ENCODE assay signal across 2 cellular contexts in the genomic region with DNA sequence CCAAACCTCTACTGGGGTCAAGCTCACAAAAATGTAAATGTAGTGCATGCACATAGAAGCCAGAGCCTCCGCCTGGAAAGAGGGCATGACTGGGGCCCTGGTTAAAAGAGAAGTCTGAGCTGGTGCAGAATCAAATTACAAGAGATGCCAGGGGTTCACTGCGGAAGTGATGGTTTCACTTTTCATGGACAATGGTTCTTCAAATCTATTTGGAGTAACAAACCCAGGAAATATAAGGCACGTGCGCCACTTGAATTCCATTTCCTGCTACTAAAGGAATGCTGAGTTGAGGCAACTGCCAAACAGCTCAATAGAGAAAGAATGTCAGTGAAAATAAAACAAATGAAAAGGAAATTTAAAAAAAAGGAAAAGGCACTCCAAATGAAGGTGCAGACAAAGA.
TF ChIP-seq lines count a peak whose summit lies in the region.

No MANE protein-coding gene starts in this region.

TF ChIP-seq in SK-N-SH treated with all-trans-retinoic acid at 6 μM for 48 hours, 23 proteins besides CTCF, POLR2A, EP300 and RAD21 (continued from another document):
- TF ChIP-seq ZC3H10 (CRISPR knock-in tag; IDR thresholded peaks at IDR 0.05) (no peak), TSHZ2 (CRISPR knock-in tag; IDR thresholded peaks at IDR 0.05) (no peak), TCF4 (CRISPR knock-in tag; IDR thresholded peaks at IDR 0.05; ENCODE audit: borderline replicate concordance) (no peak), GLIS3 (CRISPR knock-in tag; IDR thresholded peaks at IDR 0.05) (no peak)

TF ChIP-seq in SK-N-SH, 30 proteins besides CTCF, POLR2A, EP300 and RAD21:
- TF ChIP-seq EZH2phosphoT487 (IDR thresholded peaks at IDR 0.05; ENCODE audit: borderline replicate concordance, low read depth): no peak
- TF ChIP-seq RFX5 (IDR thresholded peaks at IDR 0.05; ENCODE audit: low read length): no peak
